In genomic region chr14:58646479-58646878, GRCh38 we compare ENCODE assay signal across 1 cellular context.
TF ChIP-seq lines count a peak whose summit lies in the region.

No MANE protein-coding gene starts in this region.

TF ChIP-seq in K562, 482 proteins besides CTCF, POLR2A, EP300 and RAD21 (continued from another document and continues in another):
- TF ChIP-seq ZBTB40 (IDR thresholded peaks at IDR 0.05) (no peak), ZBTB40 (CRISPR knock-in tag; IDR thresholded peaks at IDR 0.05) (no peak), ELF2 (CRISPR knock-in tag; IDR thresholded peaks at IDR 0.05) (no peak), SMARCA5 (IDR thresholded peaks at IDR 0.05) (no peak), ARID3B (CRISPR knock-in tag; IDR thresholded peaks at IDR 0.05; ENCODE audit: borderline replicate concordance) (no peak), ZNF146 (CRISPR knock-in tag; IDR thresholded peaks at IDR 0.05; ENCODE audit: unreplicated experiment) (no peak), BDP1 (IDR thresholded peaks at IDR 0.05; ENCODE audit: insufficient read depth, insufficient read length) (no peak), ZNF583 (CRISPR knock-in tag; IDR thresholded peaks at IDR 0.05) (no peak), KHSRP (IDR thresholded peaks at IDR 0.05) (no peak), MBD2 (IDR thresholded peaks at IDR 0.05; ENCODE audit: borderline replicate concordance, low read depth) (no peak), NCOA2 (IDR thresholded peaks at IDR 0.05; ENCODE audit: partially characterized antibody in 2 of 2) (no peak), TRIM25 (IDR thresholded peaks at IDR 0.05; ENCODE audit: borderline replicate concordance) (no peak), ZNF518B (CRISPR knock-in tag; IDR thresholded peaks at IDR 0.05) (no peak), ZC3H11A (IDR thresholded peaks at IDR 0.05; ENCODE audit: low read depth, low read length) (no peak), FUS (optimal IDR thresholded peaks at IDR 0.05; ENCODE audit: low read depth, low read length) (no peak), PURB (CRISPR knock-in tag; IDR thresholded peaks at IDR 0.05; ENCODE audit: low read depth) (no peak), HDAC1 (IDR thresholded peaks at IDR 0.05) (no peak), TCF3 (CRISPR knock-in tag; IDR thresholded peaks at IDR 0.05) (no peak), COPS2 (conservative IDR thresholded peaks at IDR 0.05) (no peak), CREBBP (IDR thresholded peaks at IDR 0.05; ENCODE audit: low read depth, low read length) (no peak), ZBTB7A (IDR thresholded peaks at IDR 0.05; ENCODE audit: borderline replicate concordance, control insufficient read depth, low read depth, low read length) (no peak), ZNF239 (CRISPR knock-in tag; IDR thresholded peaks at IDR 0.05) (no peak), SMARCB1 (IDR thresholded peaks at IDR 0.05; ENCODE audit: insufficient read length, low read depth) (no peak), ZNF511 (CRISPR knock-in tag; IDR thresholded peaks at IDR 0.05) (no peak), GTF2A2 (tag; IDR thresholded peaks at IDR 0.05) (no peak), ZNF407 (IDR thresholded peaks at IDR 0.05; ENCODE audit: low read depth) (peak; percentile 92), SRSF9 (IDR thresholded peaks at IDR 0.05; ENCODE audit: borderline replicate concordance, low read depth, low read length) (no peak), MYC (IDR thresholded peaks at IDR 0.05; ENCODE audit: low read depth, low read length) (peak; percentile 68; the same call in 1 of the 2 replicates), MYC (CRISPR knock-in tag; IDR thresholded peaks at IDR 0.05; ENCODE audit: borderline replicate concordance, low read depth) (no peak), SMARCE1 (IDR thresholded peaks at IDR 0.05) (no peak), HSF4 (CRISPR knock-in tag; IDR thresholded peaks at IDR 0.05; ENCODE audit: borderline replicate concordance) (no peak)
